In the genomic region with DNA sequence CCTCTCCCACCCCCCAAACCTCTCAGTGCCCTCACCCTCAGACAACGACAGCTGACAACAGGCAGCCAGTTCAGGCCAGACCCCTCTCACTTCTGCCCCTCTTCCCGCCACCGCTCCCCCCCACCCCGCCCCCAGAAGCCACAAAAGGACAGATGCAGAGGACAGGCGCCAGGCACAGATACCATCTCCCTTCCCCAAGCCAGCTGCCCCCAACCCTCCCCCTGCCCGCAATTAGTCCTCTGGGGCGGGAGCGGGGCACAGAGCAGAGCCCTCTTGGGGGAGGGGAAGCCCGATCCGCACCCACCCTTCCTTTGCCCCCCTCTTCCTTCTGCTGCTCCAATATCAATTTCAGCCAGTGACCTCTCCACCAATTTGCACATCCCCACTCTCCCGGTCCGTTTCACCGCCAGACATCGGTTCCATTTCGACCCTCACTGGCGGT, we compare ENCODE assay signal across 13 cellular contexts. TPM values are rescaled to one million over a fixed set of nuclear protein-coding genes. Genes with fewer than 3 reads are reported as not detected.
A peak's percentile ranks its signal among the peaks of the same experiment; 100 is the strongest.
DNase-seq lines count a peak whose midpoint lies in the region; ATAC-seq and TF ChIP-seq lines count a peak whose summit lies in the region.
"Had no signal": no experiment of that assay in that cellular context is flagged by ENCODE, and none has a peak within 500 bp of the region (broad histone marks: within the 10 kb centered on the region; RNA-seq: fewer than 3 reads in every experiment).

No MANE protein-coding gene starts in this region.

- H3K4me2 ChIP-seq in GM23338: peak overlapping the region; percentile 95

- peak overlapping the region; percentile 80 for H3K4me3 Mint-ChIP-seq in GM23338
- H3K4me3 Mint-ChIP-seq: activated CD4-positive, alpha-beta memory T cell treated with anti-CD3 and anti-CD28 coated beads, Interleukin-2, amount 10 ng/mL, durations not matched to agents 7 days and 5 days; memory B cell had no signal

- no peak for TF ChIP-seq CTCF in AG04450 (IDR thresholded peaks at IDR 0.05; ENCODE audit: low read depth, low read length)
- TF ChIP-seq CTCF in GM23338 (conservative IDR thresholded peaks at IDR 0.05; ENCODE audit: low read depth in 2 of 2): no peak; a peak in 1 of 4 replicates
- TF ChIP-seq CTCF in WERI-Rb-1 (IDR thresholded peaks at IDR 0.05; ENCODE audit: low read depth, low read length): 0 out of 2 replicates have a peak, but pooled peaks have one; percentile 8

- peak; percentile 30 for ATAC-seq in GM23338
- ATAC-seq in GM21619 (IDR thresholded peaks at IDR 0.05; ENCODE audit: unreplicated experiment): no peak

- no peaks in the 10 kb centered on the region for H3K79me2 ChIP-seq in GM23338 (replicated peaks; ENCODE audit: insufficient read depth)

- H3K4me1 ChIP-seq in GM23338 (ENCODE audit: insufficient read depth): peaks cover 4% of the 10 kb centered on the region; the same call in 1 of the 2 replicates
- peaks cover 12% of the 10 kb centered on the region for H3K4me1 ChIP-seq in mesodermal cell (ENCODE audit: control insufficient read depth, insufficient read depth, low read length, poor library complexity, severe bottlenecking)

- H3K9me3 Mint-ChIP-seq in GM23338: no peaks in the 10 kb centered on the region
- H3K9me3 Mint-ChIP-seq: activated CD4-positive, alpha-beta memory T cell treated with anti-CD3 and anti-CD28 coated beads, Interleukin-2, amount 10 ng/mL, durations not matched to agents 7 days and 5 days; memory B cell had no signal

- peaks cover 5% of the 10 kb centered on the region; the same call in 1 of the 2 replicates for H3F3A ChIP-seq in GM23338 (replicated peaks; ENCODE audit: low read depth)

- H3K27me3 ChIP-seq in AG04450 (ENCODE audit: control insufficient read depth, insufficient read depth, low read length) (peaks cover 31% of the 10 kb centered on the region), GM23338 (ENCODE audit: insufficient read depth) (peaks cover 44% of the 10 kb centered on the region), WERI-Rb-1 (ENCODE audit: insufficient read depth, low read depth, severe bottlenecking) (no peaks in the 10 kb centered on the region)

- no peak for DNase-seq in AG04450 (ENCODE audit: low read depth, low spot score)
- peak; percentile 59 for DNase-seq in GM23338 (ENCODE audit: low spot score)
- peak; percentile 45 for DNase-seq in WERI-Rb-1
- DNase-seq in HUDEP-2 (lab: John Stamatoyannopoulos, UW; ENCODE audit: unreplicated experiment in 76 of 76): no peak
- DNase-seq in activated CD4-positive, alpha-beta T cell treated with anti-CD3 and anti-CD28 coated beads for 1 hour: no peak
- no peak for DNase-seq in stimulated activated CD4-positive, alpha-beta T cell treated with anti-CD3 and anti-CD28 coated beads, Interleukin-4, amount 100 ng/mL, for 4 hours
- DNase-seq: activated CD4-positive, alpha-beta memory T cell treated with anti-CD3 and anti-CD28 coated beads, Interleukin-2, amount 10 ng/mL, durations not matched to agents 7 days and 5 days; effector CD4-positive, alpha-beta T cell; NK-92 treated with Interleukin-12 subunit alpha and Interleukin-12 subunit beta, amount 100 ng/mL, for 24 hours; T-helper 2 cell had no signal

- POLR2A ChIA-PET in AG04450 (lab: Yijun Ruan, JAX): no interaction called here

- H3K9me2 ChIP-seq in GM23338 (ENCODE audit: insufficient read depth): no peaks in the 10 kb centered on the region

- CTCF ChIA-PET in AG04450 (lab: Charles Lee): interaction anchor here (3.2 kb wide), 1 partner anchor 11 kb away, joined by 14 read pairs; no protein-coding TSS in a partner anchor

- H3K9me3 ChIP-seq in AG04450 (ENCODE audit: control insufficient read depth, insufficient read depth, low read length) (peaks cover 3% of the 10 kb centered on the region; the same call in 1 of the 2 replicates), WERI-Rb-1 (ENCODE audit: severe bottlenecking) (no peaks in the 10 kb centered on the region), mesodermal cell (ENCODE audit: control insufficient read depth, low read length) (no peaks in the 10 kb centered on the region)

- H3K27ac ChIP-seq in AG04450 (ENCODE audit: low read depth, low read length) (no peak overlapping the region), GM23338 (ENCODE audit: low read depth) (no peak overlapping the region), WERI-Rb-1 (peak overlapping the region; percentile 76), mesodermal cell (ENCODE audit: low read depth, low read length, severe bottlenecking) (no peak overlapping the region)

- no peaks in the 10 kb centered on the region for H3K36me3 ChIP-seq in GM23338 (ENCODE audit: insufficient read depth)
- peaks cover 7% of the 10 kb centered on the region; the same call in 1 of the 2 replicates for H3K36me3 ChIP-seq in WERI-Rb-1
- no peaks in the 10 kb centered on the region for H3K36me3 ChIP-seq in mesodermal cell (ENCODE audit: control insufficient read depth, insufficient read depth, low read length)

- H3K27ac Mint-ChIP-seq in GM23338: no peak overlapping the region
- H3K27ac Mint-ChIP-seq: activated CD4-positive, alpha-beta memory T cell treated with anti-CD3 and anti-CD28 coated beads, Interleukin-2, amount 10 ng/mL, durations not matched to agents 7 days and 5 days; memory B cell had no signal

- 0 to 3% methylated on average over 7 to 11 of the region's 16 CpGs for WGBS in mesodermal cell (ENCODE audit: insufficient coverage in 2 of 2), 2 experiments

- H3K4me3 ChIP-seq in AG04450 (ENCODE audit: low read depth, low read length) (0 out of 2 replicates have a peak overlapping the region, but pooled peaks have one; percentile 13), GM23338 (peak overlapping the region; percentile 85), WERI-Rb-1 (ENCODE audit: low read depth, low read length) (peak overlapping the region; percentile 62), mesodermal cell (ENCODE audit: extremely low read depth, insufficient read depth, low read length, poor library complexity, severe bottlenecking) (peak overlapping the region; percentile 47)

- no peaks in the 10 kb centered on the region for H4K20me1 ChIP-seq in GM23338 (replicated peaks; ENCODE audit: insufficient read depth)

- H3K4me1 Mint-ChIP-seq in GM23338: peaks cover 4% of the 10 kb centered on the region; the same call in 2 of the 3 replicates

- peaks cover 38% of the 10 kb centered on the region for H3K27me3 Mint-ChIP-seq in GM23338 (ENCODE audit: insufficient read depth, low read depth, poor library complexity)

- peak overlapping the region; percentile 90; the same call in 1 of the 2 replicates for H2AFZ ChIP-seq in GM23338

- H3K36me3 Mint-ChIP-seq in GM23338 (ENCODE audit: low read depth): no peaks in the 10 kb centered on the region
- H3K36me3 Mint-ChIP-seq: memory B cell had no signal

TF ChIP-seq in GM23338, 12 proteins besides CTCF, POLR2A, EP300 and RAD21 (continues in another document):
- no peak for TF ChIP-seq STAT1 (IDR thresholded peaks at IDR 0.05; ENCODE audit: unreplicated experiment)

RNA-seq across cellular contexts. Expression of gene SHD, which starts 0.6 kb away (rescaled TPM):
- polyA plus RNA-seq in AG04450 (2011; rRNA removed) (not detected in 2 replicates), GM23338 (2016; fragmentation: Nextera tagmentation; extraction: Ambion mirVana) (6.4 and 8.0 TPM in 2 replicates)
- polyA minus RNA-seq in AG04450 (2011; rRNA and poly(A)+ RNA removed): not detected in 2 replicates
- 1.8 and 7.5 TPM in 2 replicates for total RNA-seq in GM23338 (2014; rRNA removed; shearing (Covaris generic))
- polyA plus RNA-seq in mesodermal cell (2013, experiment 1 of 2): 9.8 TPM
- 8.7 TPM for polyA plus RNA-seq in mesodermal cell (2013, experiment 2 of 2)
- total RNA-seq: activated CD4-positive, alpha-beta memory T cell treated with anti-CD3 and anti-CD28 coated beads, Interleukin-2, amount 10 ng/mL, durations not matched to agents 7 days and 5 days had no signal

RNA-seq across cellular contexts. Expression of gene TMIGD2, which starts 23.7 kb away (rescaled TPM):
- polyA plus RNA-seq in AG04450 (2011; rRNA removed): not detected in 2 replicates
- polyA minus RNA-seq in AG04450 (2011; rRNA and poly(A)+ RNA removed): not detected in 2 replicates
- total RNA-seq in GM23338 (2014; rRNA removed; shearing (Covaris generic)): 0.76 and 0.93 TPM in 2 replicates
- polyA plus RNA-seq in GM23338 (2016; fragmentation: Nextera tagmentation; extraction: Ambion mirVana): 0.24 and 0.79 TPM in 2 replicates
- 0.88 TPM for polyA plus RNA-seq in mesodermal cell (2013, experiment 1 of 2)
- polyA plus RNA-seq in mesodermal cell (2013, experiment 2 of 2): 1.4 TPM

RNA-seq across cellular contexts. Expression of gene FSD1, which starts 25.9 kb away (rescaled TPM):
- polyA plus RNA-seq in AG04450 (2011; rRNA removed) (6.8 and 8.9 TPM in 2 replicates), GM23338 (2016; fragmentation: Nextera tagmentation; extraction: Ambion mirVana) (50.7 and 52.1 TPM in 2 replicates)
- 9.4 and 9.6 TPM in 2 replicates for polyA minus RNA-seq in AG04450 (2011; rRNA and poly(A)+ RNA removed)
- total RNA-seq in GM23338 (2014; rRNA removed; shearing (Covaris generic)): 54.0 and 82.9 TPM in 2 replicates
- polyA plus RNA-seq in mesodermal cell (2013, experiment 1 of 2): 45.7 TPM
- polyA plus RNA-seq in mesodermal cell (2013, experiment 2 of 2): 36.6 TPM

RNA-seq across cellular contexts. Expression of gene YJU2, which starts 31.6 kb away (rescaled TPM):
- polyA plus RNA-seq in AG04450 (2011; rRNA removed) (10.2 and 13.0 TPM in 2 replicates), GM23338 (2016; fragmentation: Nextera tagmentation; extraction: Ambion mirVana) (27.6 and 28.8 TPM in 2 replicates)
- 8.3 and 9.0 TPM in 2 replicates for polyA minus RNA-seq in AG04450 (2011; rRNA and poly(A)+ RNA removed)
- total RNA-seq in GM23338 (2014; rRNA removed; shearing (Covaris generic)): 27.3 and 33.4 TPM in 2 replicates
- polyA plus RNA-seq in mesodermal cell (2013, experiment 1 of 2): 14.8 TPM
- polyA plus RNA-seq in mesodermal cell (2013, experiment 2 of 2): 12.6 TPM

RNA-seq across cellular contexts. Expression of gene EBI3, which starts 49.2 kb away (rescaled TPM):
- polyA plus RNA-seq in AG04450 (2011; rRNA removed): 1.1 and 1.3 TPM in 2 replicates
- polyA minus RNA-seq in AG04450 (2011; rRNA and poly(A)+ RNA removed): 0.22 and 1.6 TPM in 2 replicates
- 0.52 TPM in 1 of 2 replicates, not detected in the other for total RNA-seq in GM23338 (2014; rRNA removed; shearing (Covaris generic))
- 1.4 and 1.6 TPM in 2 replicates for polyA plus RNA-seq in GM23338 (2016; fragmentation: Nextera tagmentation; extraction: Ambion mirVana)
- polyA plus RNA-seq in mesodermal cell (2013, experiment 1 of 2): 4.2 TPM
- 3.4 TPM for polyA plus RNA-seq in mesodermal cell (2013, experiment 2 of 2)

Comparison
In these comparisons a context has a peak if more than half of its experiments do, and no peak if none do; other contexts are left out.
1. DNase-seq: peak in GM23338 (single experiment) and WERI-Rb-1 (single experiment); none in AG04450 (single experiment), HUDEP-2 (0 of 76), activated CD4-positive, alpha-beta T cell treated with anti-CD3 and anti-CD28 coated beads for 1 hour (single experiment) and stimulated activated CD4-positive, alpha-beta T cell treated with anti-CD3 and anti-CD28 coated beads, Interleukin-4, amount 100 ng/mL, for 4 hours (0 of 2).
2. H3K4me3 ChIP-seq: peak in every context shown above with its lines; median percentile 85 in GM23338; 62 in WERI-Rb-1; 47 in mesodermal cell; 13 in AG04450.